Comparison of ENCODE assay signal across 9 cellular contexts in the genomic region with DNA sequence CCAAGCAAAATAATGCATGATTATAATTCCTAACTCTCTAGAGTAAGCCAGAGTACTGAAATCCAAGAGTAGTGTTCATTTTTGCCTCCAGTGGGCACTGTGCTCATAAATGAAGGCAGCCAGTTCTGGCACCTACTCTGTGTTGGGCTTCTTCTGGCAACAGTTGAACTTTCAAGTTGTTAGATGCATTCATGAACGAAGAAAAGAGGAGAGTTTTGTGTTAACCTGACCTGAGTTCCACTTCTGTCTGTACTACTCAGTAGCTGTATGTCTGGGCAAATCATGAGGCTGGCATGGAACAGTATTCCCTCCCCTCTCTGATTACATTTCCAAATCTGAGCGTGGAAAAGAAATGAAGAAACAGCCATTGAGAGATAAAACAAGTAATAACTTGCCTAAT. TPM values are rescaled to one million over a fixed set of nuclear protein-coding genes. Genes with fewer than 3 reads are reported as not detected.
DNase-seq lines count a peak whose midpoint lies in the region; ATAC-seq and TF ChIP-seq lines count a peak whose summit lies in the region.
"Had no signal": no experiment of that assay in that cellular context is flagged by ENCODE, and none has a peak within 500 bp of the region (broad histone marks: within the 10 kb centered on the region; RNA-seq: fewer than 3 reads in every experiment).

No MANE protein-coding gene starts in this region.

- no peaks in the 10 kb centered on the region for H3K4me1 ChIP-seq in lung (ENCODE audit: control insufficient read depth in 2 of 2, insufficient read depth in 2 of 2, low read length in 2 of 2)

- ATAC-seq in HG03442 (IDR thresholded peaks at IDR 0.05; ENCODE audit: unreplicated experiment) (peak; percentile 85), lung (ENCODE audit: insufficient read depth, low FRiP score) (peak; percentile 62)

- WGBS in lung, 2 donors = 33 to 51% methylated on average over 2 of the region's 2 CpGs

- peak; percentile 76 for TF ChIP-seq CTCF in astrocyte of the spinal cord (IDR thresholded peaks at IDR 0.05; ENCODE audit: low read depth, low read length)
- TF ChIP-seq CTCF in lung (IDR thresholded peaks at IDR 0.05; ENCODE audit: control extremely low read depth, extremely low read depth) = peak; percentile 10

- H3K9me3 ChIP-seq in lung (ENCODE audit: control insufficient read depth in 2 of 2, insufficient read depth in 1 of 2, low read length in 1 of 2) = no peaks in the 10 kb centered on the region
- H3K9me3 ChIP-seq: neutrophil had no signal

- H3K4me3 ChIP-seq in astrocyte of the spinal cord (ENCODE audit: low read depth, low read length) (no peak overlapping the region), lung (no peak overlapping the region)

- H3K36me3 ChIP-seq in lung (ENCODE audit: control insufficient read depth in 2 of 2, insufficient read depth in 2 of 2, low read length in 2 of 2) = no peaks in the 10 kb centered on the region
- H3K36me3 ChIP-seq: neutrophil had no signal

- H3K27ac ChIP-seq in lung (ENCODE audit: low read depth in 1 of 2, low read length in 1 of 2) = no peak overlapping the region
- H3K27ac ChIP-seq: neutrophil had no signal

- DNase-seq in NCI-H2029 (lab: John Stamatoyannopoulos, UW) (peak; percentile 17), NCI-H2029 treated with DMSO at 0.1 percent for 48 hours (lab: John Stamatoyannopoulos, UW) (no peak), astrocyte of the spinal cord (ENCODE audit: low read depth, low spot score) (peak; percentile 51), lung (ENCODE audit: low spot score) (no peak), NCI-H187 (lab: John Stamatoyannopoulos, UW) (no peak)
- DNase-seq in stimulated activated CD4-positive, alpha-beta T cell treated with anti-CD3 and anti-CD28 coated beads, Interleukin-12 subunit alpha, Interleukin-12 subunit beta, amount 100 ng/mL, for 4 hours = no peak
- no peak for DNase-seq in activated CD8-positive, alpha-beta memory T cell treated with anti-CD3 and anti-CD28 coated beads, Interleukin-2, amount 50 U/mL, for 4 hours

- H3K27me3 ChIP-seq in lung (ENCODE audit: control insufficient read depth, insufficient read depth) = no peaks in the 10 kb centered on the region
- H3K27me3 ChIP-seq: neutrophil had no signal

- in situ Hi-C loops in astrocyte of the spinal cord (cut with HindIII; ENCODE audit: low sequenced_read_pairs) = no loop called here

RNA-seq across cellular contexts. Expression of a gene that starts 20.3 kb away (rescaled TPM):
- total RNA-seq in lung = 10 to 100 TPM in 1 of 2 donors, 1 to 10 TPM in 1; 5.0 to 16.4 TPM
- 1 to 10 TPM in 1 of 2 donors, under 1 TPM in 1; 0.28 to 1.4 TPM for polyA plus RNA-seq in lung

Comparison
In these comparisons a context has a peak if more than half of its experiments do, and no peak if none do; other contexts are left out.
1. DNase-seq: peak in NCI-H2029 (single experiment) and astrocyte of the spinal cord (single experiment); none in NCI-H2029 treated with DMSO at 0.1 percent for 48 hours (single experiment), lung (single experiment), stimulated activated CD4-positive, alpha-beta T cell treated with anti-CD3 and anti-CD28 coated beads, Interleukin-12 subunit alpha, Interleukin-12 subunit beta, amount 100 ng/mL, for 4 hours (single experiment), NCI-H187 (0 of 2) and activated CD8-positive, alpha-beta memory T cell treated with anti-CD3 and anti-CD28 coated beads, Interleukin-2, amount 50 U/mL, for 4 hours (single experiment).